In genomic region chr2:127749537-127749936, GRCh38 we compare ENCODE assay signal across 8 cellular contexts. TPM values are rescaled to one million over a fixed set of nuclear protein-coding genes. Genes with fewer than 3 reads are reported as not detected.
A peak's percentile ranks its signal among the peaks of the same experiment; 100 is the strongest.
DNase-seq lines count a peak whose midpoint lies in the region; ATAC-seq, FAIRE-seq and TF ChIP-seq lines count a peak whose summit lies in the region.
"Not testable (repeated sequence)": the region's sequence is repeated elsewhere in the genome, so short reads cannot be mapped to it uniquely, and the experiment has no call there.

No MANE protein-coding gene starts in this region.

- H3K4me3 Mint-ChIP-seq in activated T-cell treated with anti-CD3 and anti-CD28 coated beads, Interleukin-2, amount 50 U/mL, for 4 hours = not testable (repeated sequence)

- not testable (repeated sequence) for H3K27me3 Mint-ChIP-seq in activated T-cell treated with anti-CD3 and anti-CD28 coated beads, Interleukin-2, amount 50 U/mL, for 4 hours (ENCODE audit: low read depth)

- not testable (repeated sequence) for H3K9me3 Mint-ChIP-seq in activated T-cell treated with anti-CD3 and anti-CD28 coated beads, Interleukin-2, amount 50 U/mL, for 4 hours

- FAIRE-seq in GM12891 (lab: Jason Lieb, UNC) = peak; percentile 57

- peak; percentile 99 for ATAC-seq in GM19351 (IDR thresholded peaks at IDR 0.05; ENCODE audit: unreplicated experiment)
- ATAC-seq in HG02571 (IDR thresholded peaks at IDR 0.05; ENCODE audit: unreplicated experiment) = peak; percentile 99
- ATAC-seq in HG03159 (IDR thresholded peaks at IDR 0.05; ENCODE audit: unreplicated experiment) = peak; percentile 99
- peak; percentile 18 to 60 for ATAC-seq in activated T-cell treated with anti-CD3 and anti-CD28 coated beads, Interleukin-2, amount 50 U/mL, for 4 hours
- ATAC-seq in esophagus mucosa = peak; percentile 64
- ATAC-seq in stimulated activated naive CD8-positive, alpha-beta T cell treated with anti-CD3 and anti-CD28 coated beads, Interleukin-15, Interleukin-2, amounts not matched to agents 100 U/mL and 50 U/mL, for 24 hours = peak; percentile 95

- not testable (repeated sequence) for TF ChIP-seq POLR2A in GM12891 (IDR thresholded peaks at IDR 0.05; ENCODE audit: low read depth, low read length)

- peaks cover 27% of the 10 kb centered on the region for H3K36me3 Mint-ChIP-seq in activated T-cell treated with anti-CD3 and anti-CD28 coated beads, Interleukin-2, amount 50 U/mL, for 4 hours (ENCODE audit: insufficient read depth)

- peaks cover 12% of the 10 kb centered on the region for H3K4me1 Mint-ChIP-seq in activated T-cell treated with anti-CD3 and anti-CD28 coated beads, Interleukin-2, amount 50 U/mL, for 4 hours (ENCODE audit: low read depth)

- DNase-seq in GM12891 (ENCODE audit: insufficient read length, low spot score) (peak; percentile 39), NAMALWA (ENCODE audit: low spot score) (peak; percentile 85)
- DNase-seq in activated T-cell treated with anti-CD3 and anti-CD28 coated beads, Interleukin-2, amount 50 U/mL, for 4 hours; stimulated activated naive CD8-positive, alpha-beta T cell treated with anti-CD3 and anti-CD28 coated beads, Interleukin-15, Interleukin-2, amounts not matched to agents 100 U/mL and 50 U/mL, for 24 hours: not testable (repeated sequence)

TF ChIP-seq in GM12891, 5 proteins besides CTCF, POLR2A, EP300 and RAD21:
- TF ChIP-seq SPI1 (IDR thresholded peaks at IDR 0.05; ENCODE audit: low read depth, low read length) = peak; percentile 74

RNA-seq across cellular contexts. Expression of gene SFT2D3, which starts 48.2 kb away (rescaled TPM):
- not detected for polyA plus RNA-seq in GM12891 (2012; ENCODE audit: low read depth, missing spikeins)
- total RNA-seq in activated T-cell treated with anti-CD3 and anti-CD28 coated beads, Interleukin-2, amount 50 U/mL, for 4 hours = 1 to 10 TPM; 6.4 TPM
- total RNA-seq in esophagus mucosa = 3.6 TPM

Comparison
In these comparisons a context has a peak if more than half of its experiments do, and no peak if none do; other contexts are left out.
1. ATAC-seq: peak in every context shown above with its lines; median percentile 99 in GM19351; 99 in HG02571; 99 in HG03159; 95 in stimulated activated naive CD8-positive, alpha-beta T cell treated with anti-CD3 and anti-CD28 coated beads, Interleukin-15, Interleukin-2, amounts not matched to agents 100 U/mL and 50 U/mL, for 24 hours; 64 in esophagus mucosa; 39 in activated T-cell treated with anti-CD3 and anti-CD28 coated beads, Interleukin-2, amount 50 U/mL, for 4 hours.